ENCODE assay signal across 12 cellular contexts in the genomic region with DNA sequence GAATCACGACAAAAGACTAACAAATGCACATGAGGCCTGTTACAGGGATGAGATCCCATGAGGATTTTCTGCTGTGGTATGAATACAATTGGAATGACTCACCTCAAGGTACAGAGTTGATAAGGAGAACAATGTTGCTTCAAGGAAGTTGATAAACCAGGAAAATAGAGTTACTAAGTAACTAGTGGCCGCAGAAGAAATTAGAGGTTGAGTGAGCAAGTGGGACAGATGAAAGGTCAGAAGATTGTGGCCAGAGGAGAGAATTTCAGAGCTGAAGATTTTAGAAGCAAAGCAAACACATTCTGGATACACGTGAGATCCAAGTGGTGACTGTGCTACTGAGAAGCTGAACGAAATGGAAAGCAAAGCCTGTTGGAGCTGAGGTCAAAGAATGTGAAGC.
DNase-seq lines count a peak whose midpoint lies in the region; ATAC-seq and TF ChIP-seq lines count a peak whose summit lies in the region.
"Had no signal": no experiment of that assay in that cellular context is flagged by ENCODE, and none has a peak within 500 bp of the region (broad histone marks: within the 10 kb centered on the region; RNA-seq: fewer than 3 reads in every experiment).

No MANE protein-coding gene starts in this region.

- DNase-seq in HuH-7 (ENCODE audit: low spot score) (peak; percentile 27), choroid plexus epithelial cell (ENCODE audit: low read depth) (peak; percentile 58), mesendoderm (peak; percentile 94), WTC11 (ENCODE audit: low spot score) (no peak), NCI-H1092 treated with DMSO at 0.1 percent for 48 hours (lab: John Stamatoyannopoulos, UW) (no peak)
- DNase-seq in activated CD4-positive, alpha-beta T cell treated with anti-CD3 and anti-CD28 coated beads, Interleukin-2, amount 50 U/mL, for 48 hours, result no peak
- DNase-seq in stimulated activated CD4-positive, alpha-beta T cell treated with anti-CD3 and anti-CD28 coated beads, Interleukin-4, amount 100 ng/mL, for 1 hour, result no peak
- DNase-seq: activated T-cell treated with anti-CD3 and anti-CD28 coated beads, Interleukin-2, amount 50 U/mL, for 1 hour; NCI-H524; T-helper 17 cell had no signal

- no peak overlapping the region for H2AFZ ChIP-seq in ACC112 (ENCODE audit: low read length, unreplicated experiment)

- H3K23ac ChIP-seq in mesendoderm (ENCODE audit: low read length), result no peak overlapping the region

- no peaks in the 10 kb centered on the region for H3K36me3 ChIP-seq in ACC112 (ENCODE audit: insufficient read depth, low read length)
- no peaks in the 10 kb centered on the region for H3K36me3 ChIP-seq in mesendoderm (ENCODE audit: control insufficient read depth, insufficient read depth, low read length)

- H3K4me1 Mint-ChIP-seq in WTC11, result no peaks in the 10 kb centered on the region

- TF ChIP-seq CTCF in choroid plexus epithelial cell (conservative IDR thresholded peaks at IDR 0.05; ENCODE audit: low read depth, low read length) (no peak), WTC11 (IDR thresholded peaks at IDR 0.05) (no peak)

- H3K4me1 ChIP-seq in ACC112 (ENCODE audit: control insufficient read depth, insufficient read depth, low read length, unreplicated experiment), result peaks cover 16% of the 10 kb centered on the region
- H3K4me1 ChIP-seq in mesendoderm (ENCODE audit: control insufficient read depth, low read depth, low read length), result peaks cover 15% of the 10 kb centered on the region

- peak overlapping the region; percentile 94 for H2BK5ac ChIP-seq in mesendoderm (ENCODE audit: low read length)

- CTCF ChIA-PET in WTC11 (lab: Charles Lee), result interaction anchor here (1.0 to 1.5 kb wide), 2 partner anchors 34 to 60 kb away, joined by 3 to 7 read pairs; no protein-coding TSS in a partner anchor

- H3K27ac ChIP-seq in ACC112 (ENCODE audit: low read depth, low read length), result peak overlapping the region; percentile 48
- H3K27ac ChIP-seq in mesendoderm (ENCODE audit: low read depth, low read length), result peak overlapping the region; percentile 80

- H2BK15ac ChIP-seq in mesendoderm (replicated peaks; ENCODE audit: low read depth), result no peak overlapping the region

- H3K4me3 Mint-ChIP-seq in WTC11, result no peak overlapping the region
- H3K4me3 Mint-ChIP-seq: dendritic cell treated with granulocyte-macrophage colony-stimulating factor and Interleukin-4, amounts not matched to agents 40 ng/mL and 50 ng/mL, for 4 days; T-helper 17 cell had no signal

- H3K4ac ChIP-seq in mesendoderm (ENCODE audit: low read depth, low read length), result peak overlapping the region; percentile 83

- no peak overlapping the region for H3K27ac Mint-ChIP-seq in WTC11
- H3K27ac Mint-ChIP-seq: dendritic cell treated with granulocyte-macrophage colony-stimulating factor and Interleukin-4, amounts not matched to agents 40 ng/mL and 50 ng/mL, for 4 days; T-helper 17 cell had no signal

- ATAC-seq in WTC11, result no peak
- ATAC-seq: T-helper 17 cell had no signal

- no peaks in the 10 kb centered on the region for H3K27me3 Mint-ChIP-seq in WTC11 (ENCODE audit: low read depth)
- H3K27me3 Mint-ChIP-seq: dendritic cell treated with granulocyte-macrophage colony-stimulating factor and Interleukin-4, amounts not matched to agents 40 ng/mL and 50 ng/mL, for 4 days; T-helper 17 cell had no signal

- H2AK5ac ChIP-seq in mesendoderm (ENCODE audit: low read length), result peak overlapping the region; percentile 38

- H2BK120ac ChIP-seq in mesendoderm (ENCODE audit: low read depth, low read length), result no peak overlapping the region

- peak overlapping the region; percentile 77 for H3K56ac ChIP-seq in mesendoderm (ENCODE audit: low read length)

- H3K79me1 ChIP-seq in mesendoderm (ENCODE audit: low read length), result no peaks in the 10 kb centered on the region

- POLR2A ChIA-PET in WTC11 (lab: Charles Lee), result no interaction called here

- no peak overlapping the region for H4K5ac ChIP-seq in mesendoderm (ENCODE audit: low read length)

- no peak overlapping the region for H3K4me3 ChIP-seq in ACC112 (ENCODE audit: low read depth, low read length)
- H3K4me3 ChIP-seq in choroid plexus epithelial cell (ENCODE audit: low read depth, low read length), result no peak overlapping the region
- H3K4me3 ChIP-seq in mesendoderm (ENCODE audit: low read length), result peak overlapping the region; percentile 3

- H3K18ac ChIP-seq in mesendoderm (ENCODE audit: low read length), result peak overlapping the region; percentile 77

- no peak overlapping the region for H4K8ac ChIP-seq in mesendoderm (ENCODE audit: low read depth, low read length)

- H3K9ac ChIP-seq in mesendoderm (ENCODE audit: low read length), result peak overlapping the region; percentile 67

- peak overlapping the region; percentile 21 for H3K4me2 ChIP-seq in mesendoderm (ENCODE audit: low read length)

- no peaks in the 10 kb centered on the region for H3K9me3 Mint-ChIP-seq in WTC11
- H3K9me3 Mint-ChIP-seq: dendritic cell treated with granulocyte-macrophage colony-stimulating factor and Interleukin-4, amounts not matched to agents 40 ng/mL and 50 ng/mL, for 4 days had no signal

- H3K79me2 ChIP-seq in ACC112 (ENCODE audit: control insufficient read depth, insufficient read depth, low read length, unreplicated experiment) (no peaks in the 10 kb centered on the region), mesendoderm (ENCODE audit: control insufficient read depth, insufficient read depth, low read length) (peaks cover 2% of the 10 kb centered on the region)

- WGBS in mesendoderm (ENCODE audit: extremely low coverage, insufficient coverage, low lambda C conversion rate), result no CpG with 5 or more reads among the region's 4 CpGs

- H3K27me3 ChIP-seq in ACC112 (ENCODE audit: insufficient read depth, low read length) (no peaks in the 10 kb centered on the region), mesendoderm (ENCODE audit: insufficient read depth, low read length, poor library complexity) (no peaks in the 10 kb centered on the region)

- H3K36me3 Mint-ChIP-seq in WTC11, result no peaks in the 10 kb centered on the region

TF ChIP-seq in WTC11, 78 proteins besides CTCF, POLR2A, EP300 and RAD21:
- no peak for TF ChIP-seq TP53 (CRISPR knock-in tag; IDR thresholded peaks at IDR 0.05)

Comparison
In these comparisons a context has a peak if more than half of its experiments do, and no peak if none do; other contexts are left out.
1. DNase-seq: peak in HuH-7 (single experiment), choroid plexus epithelial cell (single experiment) and mesendoderm (single experiment); none in activated CD4-positive, alpha-beta T cell treated with anti-CD3 and anti-CD28 coated beads, Interleukin-2, amount 50 U/mL, for 48 hours (0 of 2), stimulated activated CD4-positive, alpha-beta T cell treated with anti-CD3 and anti-CD28 coated beads, Interleukin-4, amount 100 ng/mL, for 1 hour (single experiment), WTC11 (single experiment) and NCI-H1092 treated with DMSO at 0.1 percent for 48 hours (single experiment).